13 cellular contexts compared by ENCODE assay signal in genomic region chr1:161885013-161885412, GRCh38.
A peak's percentile ranks its signal among the peaks of the same experiment; 100 is the strongest.
DNase-seq lines count a peak whose midpoint lies in the region; ATAC-seq and TF ChIP-seq lines count a peak whose summit lies in the region.
"Had no signal": no experiment of that assay in that cellular context is flagged by ENCODE, and none has a peak within 500 bp of the region (broad histone marks: within the 10 kb centered on the region; RNA-seq: fewer than 3 reads in every experiment).

No MANE protein-coding gene starts in this region.

- peaks cover 19% of the 10 kb centered on the region for H3K4me1 ChIP-seq in GM23248 (ENCODE audit: insufficient read depth)

- in situ Hi-C loops in GM23248 (cut with MboI): no loop called here

- intact Hi-C loops in left ventricle myocardium superior (cut with micrococcal nuclease): no loop called here

- H2AFZ ChIP-seq in GM23248: no peak overlapping the region

- H3K9me2 ChIP-seq in GM23248 (ENCODE audit: insufficient read depth): no peaks in the 10 kb centered on the region

- peak overlapping the region; percentile 44 for H3K4me2 ChIP-seq in GM23248 (ENCODE audit: unreplicated experiment)

- H3K9ac ChIP-seq in GM23248: peak overlapping the region; percentile 4

- DNase-seq in A172 (ENCODE audit: low spot score) (peak; percentile 69), GM23248 (peak; percentile 70), left ventricle myocardium superior (no peak), GOT3 (lab: John Stamatoyannopoulos, UW) (no peak)
- DNase-seq: activated T-cell treated with anti-CD3 and anti-CD28 coated beads, Interleukin-2, amount 50 U/mL, for 72 hours; NCI-H526 treated with DMSO at 0.1 percent for 48 hours; stimulated activated CD4-positive, alpha-beta T cell treated with anti-CD3 and anti-CD28 coated beads, Interleukin-12 subunit alpha, Interleukin-12 subunit beta, amount 100 ng/mL, for 4 hours; stimulated activated naive CD8-positive, alpha-beta T cell treated with anti-CD3 and anti-CD28 coated beads, Interleukin-15, Interleukin-2, amounts not matched to agents 100 U/mL and 50 U/mL, for 24 hours; T-helper 9 cell had no signal

- no peaks in the 10 kb centered on the region for H3K27me3 ChIP-seq in GM23248 (replicated peaks; ENCODE audit: insufficient read depth)

- TF ChIP-seq CTCF in VCaP (conservative IDR thresholded peaks at IDR 0.05): no peak

- H3K27ac ChIP-seq in GM23248: peak overlapping the region; percentile 8; the same call in 1 of the 2 replicates
- peak overlapping the region; percentile 42 for H3K27ac ChIP-seq in VCaP

- no peaks in the 10 kb centered on the region for H3K9me3 ChIP-seq in GM23248 (ENCODE audit: low read depth)

- peaks cover 10% of the 10 kb centered on the region for H3F3A ChIP-seq in GM23248 (ENCODE audit: insufficient read depth)

- H3K4me3 ChIP-seq in GM23248: peak overlapping the region; percentile 27; the same call in 1 of the 2 replicates

- H3K36me3 ChIP-seq in GM23248 (ENCODE audit: low read depth): peaks cover 5% of the 10 kb centered on the region; the same call in 1 of the 2 replicates

- ATAC-seq in left ventricle myocardium superior (peak; percentile 76), HG03571 (IDR thresholded peaks at IDR 0.05; ENCODE audit: unreplicated experiment) (no peak), GM18520 (IDR thresholded peaks at IDR 0.05; ENCODE audit: unreplicated experiment) (no peak), GM19397 (IDR thresholded peaks at IDR 0.05; ENCODE audit: unreplicated experiment) (no peak)
- ATAC-seq: activated T-cell treated with anti-CD3 and anti-CD28 coated beads, Interleukin-2, amount 50 U/mL, for 72 hours; stimulated activated naive CD8-positive, alpha-beta T cell treated with anti-CD3 and anti-CD28 coated beads, Interleukin-15, Interleukin-2, amounts not matched to agents 100 U/mL and 50 U/mL, for 24 hours had no signal

- H4K20me1 ChIP-seq in GM23248 (ENCODE audit: insufficient read depth): no peaks in the 10 kb centered on the region

- no peaks in the 10 kb centered on the region for H3K79me2 ChIP-seq in GM23248 (ENCODE audit: insufficient read depth)

- WGBS in GM23248 (ENCODE audit: low coverage in 1 of 2, low lambda C conversion rate in 2 of 2, missing lambda C conversion rate in 2 of 2), 2 experiments: 100% methylated on average over 1 of the region's 1 CpG

Comparison
In these comparisons a context has a peak if more than half of its experiments do, and no peak if none do; other contexts are left out.
1. DNase-seq: peak in A172 (single experiment) and GM23248 (single experiment); none in left ventricle myocardium superior (single experiment) and GOT3 (single experiment).